1 cellular context compared by ENCODE assay signal in genomic region chr19:41325640-41325946, GRCh38.
TF ChIP-seq lines count a peak whose summit lies in the region.

No MANE protein-coding gene starts in this region.

TF ChIP-seq in H1, 55 proteins besides CTCF, POLR2A, EP300 and RAD21:
- TF ChIP-seq PHF8 (conservative IDR thresholded peaks at IDR 0.05; ENCODE audit: low read depth, low read length), result no peak
- no peak for TF ChIP-seq ZNF274 (IDR thresholded peaks at IDR 0.05; ENCODE audit: borderline replicate concordance, extremely low read depth, low read length)
